30 cellular contexts compared by ENCODE assay signal in the genomic region with DNA sequence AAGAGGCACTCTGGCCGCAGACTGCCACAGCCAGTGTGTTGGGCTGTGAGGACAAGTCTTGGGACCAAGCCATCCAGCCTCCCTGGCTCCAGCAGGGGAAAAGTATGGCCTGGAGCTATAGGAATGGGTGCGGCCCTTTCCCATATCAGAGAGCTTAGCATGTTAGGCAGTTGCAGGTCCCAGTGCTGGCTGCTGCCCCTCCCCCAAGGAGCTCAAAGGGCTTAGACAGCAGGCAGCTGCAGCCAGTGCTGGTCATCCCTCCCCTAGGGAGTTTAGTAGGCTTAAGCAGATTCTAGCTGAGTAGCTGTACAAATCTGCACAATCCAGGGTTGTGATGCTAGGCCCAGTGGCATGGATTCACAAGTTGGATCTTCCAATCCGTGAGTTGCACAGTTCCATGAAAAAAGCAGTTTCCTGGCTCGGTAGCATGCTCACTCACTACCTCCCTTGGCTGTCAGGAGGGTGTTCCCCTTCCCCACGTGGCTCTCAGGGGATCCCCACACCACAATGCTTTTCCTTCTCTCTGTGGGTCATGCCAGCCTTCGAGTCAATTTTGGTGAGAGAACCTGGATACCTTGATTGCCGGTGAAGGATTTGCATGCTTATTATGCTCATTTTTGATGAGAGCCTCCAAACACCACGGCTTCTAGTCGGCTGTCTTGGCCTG.
A peak's percentile ranks its signal among the peaks of the same experiment; 100 is the strongest.
DNase-seq lines count a peak whose midpoint lies in the region; ATAC-seq, FAIRE-seq and TF ChIP-seq lines count a peak whose summit lies in the region.
"Had no signal": no experiment of that assay in that cellular context is flagged by ENCODE, and none has a peak within 500 bp of the region (broad histone marks: within the 10 kb centered on the region; RNA-seq: fewer than 3 reads in every experiment).

No MANE protein-coding gene starts in this region.

- CTCF ChIA-PET in GM12878 (lab: Yijun Ruan, JAX) = no interaction called here
- CTCF ChIA-PET in HepG2 (lab: Yijun Ruan, JAX; ENCODE audit: low intra/inter-chr PET ratio, low total read pairs) = no interaction called here

- H3K9me3 ChIP-seq in GM12878 (replicated peaks; ENCODE audit: control insufficient read depth, insufficient read depth, low read length) (no peaks in the 10 kb centered on the region), HepG2 (ENCODE audit: low read length) (no peaks in the 10 kb centered on the region)
- H3K9me3 ChIP-seq: body of pancreas, esophagus squamous epithelium, ovary, suprapubic skin had no signal

- H2AFZ ChIP-seq in GM12878 (ENCODE audit: control insufficient read depth, low read depth, low read length) (no peak overlapping the region), HepG2 (ENCODE audit: low read length) (no peak overlapping the region)

- RAD21 ChIA-PET in GM12878 (lab: Charles Lee; ENCODE audit: unreplicated experiment) = no interaction called here

- no peak overlapping the region for H3K9ac ChIP-seq in GM12878 (ENCODE audit: control insufficient read depth, insufficient read depth, low read length)
- no peak overlapping the region for H3K9ac ChIP-seq in mesendoderm (ENCODE audit: low read length)
- H3K9ac ChIP-seq in HepG2 (ENCODE audit: insufficient read depth, low read depth, low read length) = no peak overlapping the region

- H4K5ac ChIP-seq in mesendoderm (ENCODE audit: low read length) = no peak overlapping the region

- H3K4me2 ChIP-seq in GM12878 (ENCODE audit: control insufficient read depth, insufficient read depth) (no peak overlapping the region), mesendoderm (ENCODE audit: low read length) (no peak overlapping the region), HepG2 (ENCODE audit: low read depth, low read length) (no peak overlapping the region)

- 20% methylated on average over 9 of the region's 9 CpGs for WGBS in GM12878 (ENCODE audit: insufficient coverage, insufficient replicate concordance, low lambda C conversion rate, missing lambda C conversion rate)
- WGBS in mesendoderm (ENCODE audit: extremely low coverage, insufficient coverage, low lambda C conversion rate) = no CpG with 5 or more reads among the region's 9 CpGs
- WGBS in HepG2 (ENCODE audit: low lambda C conversion rate) = 12% methylated on average over 5 of the region's 9 CpGs

- H2BK120ac ChIP-seq in mesendoderm (ENCODE audit: low read depth, low read length) = no peak overlapping the region

- H3K27me3 ChIP-seq in GM12878 (replicated peaks in 1 of 2; ENCODE audit: control insufficient read depth in 2 of 2, insufficient read depth in 2 of 2, low read length in 1 of 2) (no peaks in the 10 kb centered on the region), mesendoderm (ENCODE audit: insufficient read depth, low read length, poor library complexity) (no peaks in the 10 kb centered on the region), HepG2 (ENCODE audit: control insufficient read depth in 1 of 2, insufficient read depth in 2 of 2, low read length in 2 of 2) (no peaks in the 10 kb centered on the region)
- H3K27me3 ChIP-seq: body of pancreas, esophagus squamous epithelium, heart right ventricle, ovary, suprapubic skin had no signal

- BruUV-seq in GM12878 (replicated peaks; lab: Mats Ljungman, UMichigan) (no TSS peak), HepG2 (replicated peaks; lab: Mats Ljungman, UMichigan) (no TSS peak)

- TF ChIP-seq EP300 in GM12878 (IDR thresholded peaks at IDR 0.05; ENCODE audit: borderline replicate concordance in 1 of 2, control insufficient read depth in 1 of 2, low read depth in 2 of 2, low read length in 2 of 2) = no peak
- no peak for TF ChIP-seq EP300 in HepG2 (IDR thresholded peaks at IDR 0.05; ENCODE audit: low read depth in 2 of 2, low read length in 2 of 2)
- no peak for TF ChIP-seq EP300 in HepG2 (CRISPR knock-in tag; IDR thresholded peaks at IDR 0.05; ENCODE audit: borderline replicate concordance)

- no peak overlapping the region for H3K56ac ChIP-seq in mesendoderm (ENCODE audit: low read length)

- in situ Hi-C loops in GM12878 (cut with MboI) = no loop called here
- in situ Hi-C loops in HepG2 (cut with HindIII; ENCODE audit: extremely low pct_ligation_motif_present, low pct_unique_long_range_greater_than_20kb) = no loop called here

- no peak overlapping the region for H3K23ac ChIP-seq in mesendoderm (ENCODE audit: low read length)

- no peak for TF ChIP-seq CTCF in GM12878 (IDR thresholded peaks at IDR 0.05 in 2 of 3, conservative IDR thresholded peaks at IDR 0.05 in 1 of 3; ENCODE audit: control insufficient read depth in 2 of 3, extremely low read depth in 1 of 3, insufficient read depth in 1 of 3, low read depth in 3 of 3, low read length in 3 of 3)
- TF ChIP-seq CTCF in HepG2 (CRISPR knock-in tag; IDR thresholded peaks at IDR 0.05) = no peak

- ATAC-seq in GM12878 (peak; percentile 37; the same call in 1 of the 3 replicates), HepG2 (no peak)
- ATAC-seq: activated CD4-positive, alpha-beta T cell treated with anti-CD3 and anti-CD28 coated beads for 36 hours; activated CD8-positive, alpha-beta T cell treated with anti-CD3 and anti-CD28 coated beads for 36 hours; activated T-helper 17 cell treated with anti-CD3 and anti-CD28 coated beads, Interleukin-2, amount 50 U/mL, for 72 hours; body of pancreas; HCT116; heart right ventricle; left cardiac atrium; PC-3; Right ventricle myocardium inferior had no signal

- no peak for TF ChIP-seq POLR2A in GM12878 (IDR thresholded peaks at IDR 0.05; ENCODE audit: low read depth, low read length)
- TF ChIP-seq POLR2A in HepG2 (IDR thresholded peaks at IDR 0.05; ENCODE audit: insufficient read depth in 1 of 2, low read depth in 2 of 2, low read length in 2 of 2) = no peak

- no peak overlapping the region for H4K8ac ChIP-seq in mesendoderm (ENCODE audit: low read depth, low read length)

- H3K36me3 ChIP-seq in GM12878 (ENCODE audit: control insufficient read depth in 2 of 2, insufficient read depth in 2 of 2, low read length in 1 of 2) (no peaks in the 10 kb centered on the region), mesendoderm (ENCODE audit: control insufficient read depth, insufficient read depth, low read length) (no peaks in the 10 kb centered on the region), HepG2 (replicated peaks in 1 of 2; ENCODE audit: control insufficient read depth in 1 of 2, insufficient read depth in 2 of 2, low read length in 2 of 2) (no peaks in the 10 kb centered on the region)
- H3K36me3 ChIP-seq: esophagus squamous epithelium, heart right ventricle, ovary, suprapubic skin had no signal

- H3K4me3 ChIP-seq in GM12878 = no peak overlapping the region
- H3K4me3 ChIP-seq in mesendoderm (ENCODE audit: low read length) = no peak overlapping the region
- no peak overlapping the region for H3K4me3 ChIP-seq in HepG2 (replicated peaks in 1 of 3; ENCODE audit: insufficient read depth in 1 of 3, low read depth in 2 of 3, low read length in 3 of 3)
- H3K4me3 ChIP-seq: body of pancreas, esophagus squamous epithelium, heart right ventricle, ovary, skin epidermis, suprapubic skin had no signal

- no peak overlapping the region for H2AK5ac ChIP-seq in mesendoderm (ENCODE audit: low read length)

- no peaks in the 10 kb centered on the region for H3K4me1 ChIP-seq in GM12878 (ENCODE audit: control insufficient read depth, insufficient read depth, low read length)
- H3K4me1 ChIP-seq in mesendoderm (ENCODE audit: control insufficient read depth, low read depth, low read length) = no peaks in the 10 kb centered on the region
- no peaks in the 10 kb centered on the region for H3K4me1 ChIP-seq in HepG2 (ENCODE audit: insufficient read depth, low read length)
- H3K4me1 ChIP-seq: body of pancreas, esophagus squamous epithelium, heart right ventricle, suprapubic skin had no signal

- H4K20me1 ChIP-seq in GM12878 (ENCODE audit: control insufficient read depth, insufficient read depth) (no peaks in the 10 kb centered on the region), HepG2 (ENCODE audit: insufficient read depth, low read length) (no peaks in the 10 kb centered on the region)

- no peak overlapping the region for H3K4ac ChIP-seq in mesendoderm (ENCODE audit: low read depth, low read length)

- H3K79me2 ChIP-seq in GM12878 (ENCODE audit: control insufficient read depth, insufficient read depth, low read length) = no peaks in the 10 kb centered on the region
- no peaks in the 10 kb centered on the region for H3K79me2 ChIP-seq in mesendoderm (ENCODE audit: control insufficient read depth, insufficient read depth, low read length)
- H3K79me2 ChIP-seq in HepG2 (ENCODE audit: insufficient read depth, low read length) = no peaks in the 10 kb centered on the region

- H3K79me1 ChIP-seq in mesendoderm (ENCODE audit: low read length) = no peaks in the 10 kb centered on the region

- DNase-seq in D341Med (ENCODE audit: low spot score) (peak; percentile 68), NCI-H524 treated with DMSO at 0.1 percent for 48 hours (lab: John Stamatoyannopoulos, UW) (peak; percentile 54), GM12878 (ENCODE audit: low read depth, low spot score) (no peak), mesendoderm (peak; percentile 51), SIG-M5 (lab: John Stamatoyannopoulos, UW) (no peak), kidney tubule cell (ENCODE audit: low spot score) (no peak), hypothalamus (lab: John Stamatoyannopoulos, UW) (no peak), HepG2 (ENCODE audit: low spot score) (no peak)
- DNase-seq: activated CD4-positive, alpha-beta T cell treated with anti-CD3 and anti-CD28 coated beads for 36 hours; activated CD8-positive, alpha-beta memory T cell treated with anti-CD3 and anti-CD28 coated beads, Interleukin-2, amount 50 U/mL, for 48 hours; activated CD8-positive, alpha-beta T cell treated with anti-CD3 and anti-CD28 coated beads for 36 hours; activated naive CD4-positive, alpha-beta T cell treated with anti-CD3 and anti-CD28 coated beads, Interleukin-2, amount 50 U/mL, for 16 hours; body of pancreas; DND-41; esophagus squamous epithelium; foreskin melanocyte; heart right ventricle; left cardiac atrium; NCI-H2171; NCI-H510A; NK-92 treated with Interleukin-12 subunit alpha and Interleukin-12 subunit beta, amount 100 ng/mL, for 24 hours; ovary; PC-3; stimulated activated naive CD4-positive, alpha-beta T cell had no signal

- H3K27ac ChIP-seq in GM12878 (ENCODE audit: control insufficient read depth, insufficient read depth) = no peak overlapping the region
- H3K27ac ChIP-seq in mesendoderm (ENCODE audit: low read depth, low read length) = no peak overlapping the region
- no peak overlapping the region for H3K27ac ChIP-seq in HepG2 (ENCODE audit: extremely low read length, insufficient read depth, low read length)
- H3K27ac ChIP-seq: body of pancreas, esophagus squamous epithelium, heart right ventricle, ovary, skin epidermis, suprapubic skin had no signal

- no peak overlapping the region for H2BK5ac ChIP-seq in mesendoderm (ENCODE audit: low read length)

- FAIRE-seq in GM12878 (lab: Jason Lieb, UNC) = no peak
- no peak for FAIRE-seq in HepG2 (lab: Jason Lieb, UNC)
- FAIRE-seq: GM19239 had no signal

- POLR2A ChIA-PET in GM12878 (lab: Charles Lee) = no interaction called here
- POLR2A ChIA-PET in HepG2 (lab: Yijun Ruan, JAX) = no interaction called here

- H3K18ac ChIP-seq in mesendoderm (ENCODE audit: low read length) = no peak overlapping the region

- intact Hi-C loops in GM12878 (cut with micrococcal nuclease; ENCODE audit: unreplicated experiment) = no loop called here
- intact Hi-C loops in HepG2 (cut with micrococcal nuclease; ENCODE audit: unreplicated experiment) = no loop called here

- SMC1A ChIA-PET in GM12878 (lab: Charles Lee; ENCODE audit: uncharacterized antibody, unreplicated experiment) = no interaction called here

- no peak for TF ChIP-seq RAD21 in GM12878 (IDR thresholded peaks at IDR 0.05; ENCODE audit: insufficient read depth, low read depth, low read length)
- TF ChIP-seq RAD21 in HepG2 (CRISPR knock-in tag; IDR thresholded peaks at IDR 0.05) = no peak

- H2BK15ac ChIP-seq in mesendoderm (replicated peaks; ENCODE audit: low read depth) = no peak overlapping the region

Comparison
In these comparisons a context has a peak if more than half of its experiments do, and no peak if none do; other contexts are left out.
1. DNase-seq: peak in D341Med (single experiment), NCI-H524 treated with DMSO at 0.1 percent for 48 hours (single experiment) and mesendoderm (single experiment); none in GM12878 (single experiment), SIG-M5 (single experiment), kidney tubule cell (single experiment), hypothalamus (0 of 51) and HepG2 (single experiment).